ENCODE assay signal across 10 cellular contexts in the genomic region with DNA sequence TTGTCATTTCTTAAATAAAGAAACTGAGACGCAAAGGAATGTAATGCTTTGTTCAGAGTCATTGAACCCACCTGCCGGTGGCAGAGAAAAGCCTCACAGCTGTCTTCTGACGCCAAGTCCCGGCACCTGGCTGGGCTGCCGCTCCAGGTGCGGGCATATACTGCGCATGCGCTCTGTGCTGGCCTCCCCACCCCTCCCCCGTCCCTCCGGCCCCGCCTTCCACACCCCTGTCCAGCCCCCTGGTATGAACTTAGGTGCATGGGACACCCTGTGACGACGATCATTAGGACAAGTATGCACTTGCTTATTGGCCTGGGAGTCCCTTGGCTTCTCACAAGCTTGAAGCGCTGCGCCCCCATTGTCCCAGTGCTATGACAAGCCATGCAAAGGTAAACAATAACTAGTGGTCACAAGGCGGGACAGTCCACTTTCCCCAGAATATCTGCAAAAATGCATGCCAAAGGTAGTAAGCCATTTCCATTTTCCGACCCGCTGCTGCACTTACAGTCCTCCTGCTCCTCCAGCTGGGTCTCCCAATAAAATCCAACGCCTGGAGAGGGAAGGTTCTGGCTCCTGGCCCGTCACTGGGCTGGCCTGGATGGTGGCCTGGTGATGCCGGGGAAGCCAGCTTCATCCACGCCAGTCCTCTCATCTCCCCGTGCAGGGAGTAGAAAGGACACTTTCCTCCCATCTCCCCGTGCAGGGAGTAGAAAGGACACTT.
DNase-seq lines count a peak whose midpoint lies in the region; ATAC-seq and TF ChIP-seq lines count a peak whose summit lies in the region.
"Had no signal": no experiment of that assay in that cellular context is flagged by ENCODE, and none has a peak within 500 bp of the region (broad histone marks: within the 10 kb centered on the region; RNA-seq: fewer than 3 reads in every experiment).

No MANE protein-coding gene starts in this region.

- no peaks in the 10 kb centered on the region for H3K79me2 ChIP-seq in PC-3 (ENCODE audit: low read length)

- intact Hi-C loops in PC-3 (cut with micrococcal nuclease) (no loop called here), sigmoid colon (cut with DNase I) (no loop called here)

- WGBS in sigmoid colon, 2 donors = 15 to 60% methylated on average over 24 of the region's 24 CpGs

- peak overlapping the region; percentile 69 for H3K4me2 ChIP-seq in PC-3 (ENCODE audit: low read length)

- no peaks in the 10 kb centered on the region for H3K9me2 ChIP-seq in PC-3 (replicated peaks; ENCODE audit: low read length)

- H3K4me3 ChIP-seq in PC-3 (ENCODE audit: low read length) = peak overlapping the region; percentile 31; the same call in 1 of the 2 replicates
- peak overlapping the region; percentile 26; the same call in 1 of the 2 replicates for H3K4me3 ChIP-seq in iPS-20b (ENCODE audit: low read length)
- H3K4me3 ChIP-seq in thoracic aorta = peak overlapping the region; percentile 48
- no peak overlapping the region for H3K4me3 ChIP-seq in sigmoid colon

- no peaks in the 10 kb centered on the region for H3K9me3 ChIP-seq in PC-3 (ENCODE audit: low read length)
- H3K9me3 ChIP-seq in iPS-20b (ENCODE audit: insufficient read depth, low read depth, low read length) = no peaks in the 10 kb centered on the region
- H3K9me3 ChIP-seq in thoracic aorta = no peaks in the 10 kb centered on the region
- H3K9me3 ChIP-seq in sigmoid colon = no peaks in the 10 kb centered on the region

- DNase-seq in NCI-H1417 (lab: John Stamatoyannopoulos, UW) (peak; percentile 52 to 73 (median 73)), NCI-H1417 treated with DMSO at 0.1 percent for 48 hours (lab: John Stamatoyannopoulos, UW) (no peak), PC-3 (peak; percentile 45), thoracic aorta (ENCODE audit: low spot score) (no peak), sigmoid colon (no peak)
- DNase-seq: activated CD4-positive, alpha-beta memory T cell treated with anti-CD3 and anti-CD28 coated beads for 36 hours; stimulated activated CD4-positive, alpha-beta T cell treated with anti-CD3 and anti-CD28 coated beads, Interleukin-1b, Interleukin-23, amount 100 ng/mL, for 48 hours had no signal

- H3K27me3 ChIP-seq in PC-3 (ENCODE audit: low read length) (no peaks in the 10 kb centered on the region), iPS-20b (ENCODE audit: insufficient read depth, low read length) (no peaks in the 10 kb centered on the region; the same call in 1 of the 2 replicates), thoracic aorta (replicated peaks; ENCODE audit: insufficient read depth) (no peaks in the 10 kb centered on the region), sigmoid colon (no peaks in the 10 kb centered on the region)

- no peak for TF ChIP-seq EP300 in sigmoid colon (IDR thresholded peaks at IDR 0.05)

- H3K4me1 ChIP-seq in PC-3 (ENCODE audit: insufficient read depth, low read length) (peaks cover 12% of the 10 kb centered on the region), iPS-20b (ENCODE audit: insufficient read depth, low read length) (peaks cover 5% of the 10 kb centered on the region; the same call in 1 of the 2 replicates), thoracic aorta (ENCODE audit: control insufficient read depth in 1 of 2, low read depth in 2 of 2) (peaks cover 15 to 55% of the 10 kb centered on the region in 2 donors), sigmoid colon (peaks cover 0 to 5% (median 2%) of the 10 kb centered on the region in 4 donors)

- CTCF ChIA-PET in PC-3 (lab: Charles Lee) = no interaction called here

- peak; percentile 13 for ATAC-seq in PC-3
- ATAC-seq in thoracic aorta (ENCODE audit: insufficient number of reproducible peaks, low FRiP score, low read depth) = no peak
- ATAC-seq in GM19455 (IDR thresholded peaks at IDR 0.05; ENCODE audit: unreplicated experiment) = no peak
- no peak for ATAC-seq in HG02884 (IDR thresholded peaks at IDR 0.05; ENCODE audit: unreplicated experiment)

- peak; percentile 13; the same call in 1 of the 2 replicates for TF ChIP-seq CTCF in PC-3 (conservative IDR thresholded peaks at IDR 0.05; ENCODE audit: low read depth, low read length)
- no peak for TF ChIP-seq CTCF in thoracic aorta (IDR thresholded peaks at IDR 0.05)
- no peak for TF ChIP-seq CTCF in sigmoid colon (IDR thresholded peaks at IDR 0.05)

- no peak overlapping the region for H3K9ac ChIP-seq in PC-3 (ENCODE audit: low read length)
- H3K9ac ChIP-seq in iPS-20b (ENCODE audit: low read depth, low read length) = no peak overlapping the region

- H3F3A ChIP-seq in PC-3 (ENCODE audit: low read length, unreplicated experiment) = no peaks in the 10 kb centered on the region

- H3K27ac ChIP-seq in PC-3 (ENCODE audit: low read length) (no peak overlapping the region), iPS-20b (ENCODE audit: low read length) (no peak overlapping the region), thoracic aorta (peak overlapping the region; percentile 11 to 44), sigmoid colon (peak overlapping the region in 1 of 4 donors; percentile 50)

- peak overlapping the region; percentile 56 for H2AFZ ChIP-seq in PC-3 (ENCODE audit: low read length)

- no peaks in the 10 kb centered on the region for H3K36me3 ChIP-seq in PC-3 (ENCODE audit: low read depth, low read length)
- no peaks in the 10 kb centered on the region for H3K36me3 ChIP-seq in iPS-20b (ENCODE audit: insufficient read depth, low read depth, low read length)
- no peaks in the 10 kb centered on the region for H3K36me3 ChIP-seq in thoracic aorta
- H3K36me3 ChIP-seq in sigmoid colon = no peaks in the 10 kb centered on the region

- H4K20me1 ChIP-seq in PC-3 (ENCODE audit: low read length) = no peaks in the 10 kb centered on the region

- no TSS peak for BruUV-seq in PC-3 (replicated peaks; lab: Mats Ljungman, UMichigan)

- POLR2A ChIA-PET in PC-3 (lab: Charles Lee; ENCODE audit: unreplicated experiment) = no interaction called here

- TF ChIP-seq POLR2A in sigmoid colon (IDR thresholded peaks at IDR 0.05) = no peak

Comparison
In these comparisons a context has a peak if more than half of its experiments do, and no peak if none do; other contexts are left out.
1. DNase-seq: peak in NCI-H1417 (3 of 3) and PC-3 (single experiment); none in NCI-H1417 treated with DMSO at 0.1 percent for 48 hours (single experiment), thoracic aorta (single experiment) and sigmoid colon (single experiment).
2. H3K27ac ChIP-seq: peak in thoracic aorta (2 of 2); none in PC-3 (single experiment) and iPS-20b (single experiment).
3. H3K4me3 ChIP-seq: peak in PC-3 (single experiment), iPS-20b (single experiment) and thoracic aorta (single experiment); none in sigmoid colon (0 of 4).